25 cellular contexts compared by ENCODE assay signal in genomic region chr17:11135819-11136218, GRCh38.
"Had no signal": no experiment of that assay in that cellular context is flagged by ENCODE, and none has a peak within 500 bp of the region (broad histone marks: within the 10 kb centered on the region; RNA-seq: fewer than 3 reads in every experiment).

No MANE protein-coding gene starts in this region.

- ATAC-seq: effector memory CD8-positive, alpha-beta T cell; esophagus mucosa; gastrocnemius medialis; heart right ventricle; left cardiac atrium; left lung; left ventricle myocardium superior; lower lobe of right lung; mucosa of descending colon had no signal

- H3K27ac ChIP-seq: colonic mucosa, epithelial cell of prostate, esophagus squamous epithelium, gastrocnemius medialis, heart right ventricle, left lung, lower lobe of right lung had no signal

- H3K27me3 ChIP-seq: colonic mucosa, esophagus squamous epithelium, gastrocnemius medialis, heart right ventricle, left lung had no signal

- H3K9me3 ChIP-seq: colonic mucosa, esophagus squamous epithelium, gastrocnemius medialis, left lung, lower lobe of right lung, mucosa of descending colon had no signal

- H3K4me1 ChIP-seq: colonic mucosa, gastrocnemius medialis, left lung, lower lobe of right lung had no signal

- DNase-seq: colonic mucosa; cortex of kidney; effector CD8-positive, alpha-beta T cell; effector memory CD8-positive, alpha-beta T cell; endodermal cell; erythroblast; esophagus squamous epithelium; foreskin fibroblast; foreskin melanocyte; gastrocnemius medialis; glutamatergic neuron; head of caudate nucleus; heart right ventricle; hippocampal formation; left cardiac atrium; left lung; left ventricle myocardium superior; lower lobe of right lung; mesenchymal stem cell; mucosa of descending colon had no signal

- FAIRE-seq: endometrium, islet of Langerhans, keratinocyte had no signal

- H3K4me3 ChIP-seq: colonic mucosa, esophagus squamous epithelium, gastrocnemius medialis, heart right ventricle, left lung, lower lobe of right lung, mucosa of descending colon had no signal

- H3K36me3 ChIP-seq: colonic mucosa, esophagus squamous epithelium, gastrocnemius medialis, heart right ventricle, left lung, lower lobe of right lung had no signal
